9 cellular contexts compared by ENCODE assay signal in genomic region chr3:172256101-172256687, GRCh38.
DNase-seq lines count a peak whose midpoint lies in the region; ATAC-seq and TF ChIP-seq lines count a peak whose summit lies in the region.
"Had no signal": no experiment of that assay in that cellular context is flagged by ENCODE, and none has a peak within 500 bp of the region (broad histone marks: within the 10 kb centered on the region; RNA-seq: fewer than 3 reads in every experiment).

No MANE protein-coding gene starts in this region.

- no peak for TF ChIP-seq CTCF in Peyer's patch (IDR thresholded peaks at IDR 0.05)
- no peak for TF ChIP-seq CTCF in fibroblast of pulmonary artery (IDR thresholded peaks at IDR 0.05; ENCODE audit: low read length, missing control alignments)
- no peak for TF ChIP-seq CTCF in natural killer cell (IDR thresholded peaks at IDR 0.05)
- no peak for TF ChIP-seq CTCF in tibial nerve (IDR thresholded peaks at IDR 0.05)

- H3K27me3 ChIP-seq in Peyer's patch (no peaks in the 10 kb centered on the region), tibial nerve (no peaks in the 10 kb centered on the region)

- no peaks in the 10 kb centered on the region for H3K27me3 Mint-ChIP-seq in natural killer cell (ENCODE audit: low read depth in 2 of 2)
- H3K27me3 Mint-ChIP-seq in stimulated activated memory B cell treated with anti-CD40 and anti-IgM and Interleukin-4, amounts not matched to agents 10 μg/mL and 1 μg/mL and 100 μg/mL, for 72 hours = no peaks in the 10 kb centered on the region

- 52 to 53% methylated on average over 2 of the region's 2 CpGs for WGBS in tibial nerve, 2 donors

- H3K27ac Mint-ChIP-seq in natural killer cell = peak overlapping the region; percentile 60 to 72
- no peak overlapping the region for H3K27ac Mint-ChIP-seq in stimulated activated memory B cell treated with anti-CD40 and anti-IgM and Interleukin-4, amounts not matched to agents 10 μg/mL and 1 μg/mL and 100 μg/mL, for 72 hours

- no peaks in the 10 kb centered on the region for H3K9me3 Mint-ChIP-seq in natural killer cell
- H3K9me3 Mint-ChIP-seq in stimulated activated memory B cell treated with anti-CD40 and anti-IgM and Interleukin-4, amounts not matched to agents 10 μg/mL and 1 μg/mL and 100 μg/mL, for 72 hours = no peaks in the 10 kb centered on the region

- peaks cover 43 to 61% of the 10 kb centered on the region in 2 donors for H3K4me1 Mint-ChIP-seq in natural killer cell
- no peaks in the 10 kb centered on the region for H3K4me1 Mint-ChIP-seq in stimulated activated memory B cell treated with anti-CD40 and anti-IgM and Interleukin-4, amounts not matched to agents 10 μg/mL and 1 μg/mL and 100 μg/mL, for 72 hours

- no peaks in the 10 kb centered on the region for H3K36me3 Mint-ChIP-seq in natural killer cell
- H3K36me3 Mint-ChIP-seq in stimulated activated memory B cell treated with anti-CD40 and anti-IgM and Interleukin-4, amounts not matched to agents 10 μg/mL and 1 μg/mL and 100 μg/mL, for 72 hours = peaks cover 31% of the 10 kb centered on the region

- no peaks in the 10 kb centered on the region for H3K9me3 ChIP-seq in Peyer's patch
- H3K9me3 ChIP-seq in tibial nerve = no peaks in the 10 kb centered on the region

- no peak overlapping the region for H3K4me3 Mint-ChIP-seq in natural killer cell
- no peak overlapping the region for H3K4me3 Mint-ChIP-seq in stimulated activated memory B cell treated with anti-CD40 and anti-IgM and Interleukin-4, amounts not matched to agents 10 μg/mL and 1 μg/mL and 100 μg/mL, for 72 hours

- H3K4me1 ChIP-seq in Peyer's patch (peaks cover 0 to 8% (median 0%) of the 10 kb centered on the region in 4 donors), tibial nerve (peaks cover 9 to 61% (median 39%) of the 10 kb centered on the region in 4 donors)

- DNase-seq in Peyer's patch (no peak), fibroblast of pulmonary artery (ENCODE audit: low read depth) (peak; percentile 85), natural killer cell (no peak), tibial nerve (ENCODE audit: low spot score in 2 of 2) (peak; percentile 28 to 71)
- DNase-seq: stimulated activated CD4-positive, alpha-beta T cell treated with anti-CD3 and anti-CD28 coated beads, Interleukin-4, amount 100 ng/mL, for 1 hour had no signal

- TF ChIP-seq EP300 in tibial nerve (IDR thresholded peaks at IDR 0.05) = peak; percentile 58 to 89

- H3K36me3 ChIP-seq in Peyer's patch = peaks cover 0 to 18% (median 0%) of the 10 kb centered on the region in 3 donors
- peaks cover 0 to 7% (median 0%) of the 10 kb centered on the region in 3 donors for H3K36me3 ChIP-seq in tibial nerve

- no peak overlapping the region for H3K4me3 ChIP-seq in Peyer's patch
- no peak overlapping the region for H3K4me3 ChIP-seq in fibroblast of pulmonary artery (replicated peaks; ENCODE audit: low read depth, low read length)
- no peak overlapping the region for H3K4me3 ChIP-seq in tibial nerve

- intact Hi-C loops in natural killer cell (cut with micrococcal nuclease) = no loop called here

- H3K27ac ChIP-seq in Peyer's patch (peak overlapping the region; percentile 10 to 70 (median 50)), tibial nerve (peak overlapping the region; percentile 65 to 89 (median 74))

- TF ChIP-seq POLR2A in Peyer's patch (IDR thresholded peaks at IDR 0.05) = no peak
- no peak for TF ChIP-seq POLR2A in tibial nerve (IDR thresholded peaks at IDR 0.05)

- ATAC-seq in natural killer cell (no peak), HG03432 (IDR thresholded peaks at IDR 0.05; ENCODE audit: unreplicated experiment) (no peak), HG02759 (IDR thresholded peaks at IDR 0.05; ENCODE audit: unreplicated experiment) (no peak), GM21367 (IDR thresholded peaks at IDR 0.05; ENCODE audit: unreplicated experiment) (no peak)
- ATAC-seq in stimulated activated memory B cell treated with anti-CD40 and anti-IgM and Interleukin-4, amounts not matched to agents 10 μg/mL and 1 μg/mL and 100 μg/mL, for 72 hours = no peak

Comparison
In these comparisons a context has a peak if more than half of its experiments do, and no peak if none do; other contexts are left out.
1. DNase-seq: peak in fibroblast of pulmonary artery (single experiment) and tibial nerve (2 of 2); none in Peyer's patch (0 of 3) and natural killer cell (single experiment).